ENCODE assay signal across 8 cellular contexts in genomic region chr6:2791124-2792050, GRCh38. TPM values are rescaled to one million over a fixed set of nuclear protein-coding genes. Genes with fewer than 3 reads are reported as not detected.
DNase-seq lines count a peak whose midpoint lies in the region; ATAC-seq and TF ChIP-seq lines count a peak whose summit lies in the region.

No MANE protein-coding gene starts in this region.

- H3K4me1 ChIP-seq in gastroesophageal sphincter (peaks cover 0 to 52% (median 9%) of the 10 kb centered on the region in 3 donors), neutrophil (ENCODE audit: control insufficient read depth in 1 of 2, insufficient read depth in 1 of 2, low read depth in 1 of 2, low read length in 1 of 2) (peaks cover 56 to 57% of the 10 kb centered on the region in 2 experiments), uterus (no peaks in the 10 kb centered on the region)

- no peaks in the 10 kb centered on the region for H3K27me3 ChIP-seq in gastroesophageal sphincter
- no peaks in the 10 kb centered on the region for H3K27me3 ChIP-seq in neutrophil
- no peaks in the 10 kb centered on the region for H3K27me3 ChIP-seq in uterus

- no peak for TF ChIP-seq POLR2A in gastroesophageal sphincter (IDR thresholded peaks at IDR 0.05)
- TF ChIP-seq POLR2A in uterus (IDR thresholded peaks at IDR 0.05) = no peak

- H3K4me3 Mint-ChIP-seq in activated CD8-positive, alpha-beta memory T cell treated with anti-CD3 and anti-CD28 coated beads, Interleukin-2, amount 10 ng/mL, durations not matched to agents 7 days and 5 days = no peak overlapping the region
- H3K4me3 Mint-ChIP-seq in activated naive CD4-positive, alpha-beta T cell treated with anti-CD3 and anti-CD28 coated beads, Interleukin-2, amount 10 ng/mL, durations not matched to agents 7 days and 5 days = no peak overlapping the region

- H3K27ac ChIP-seq in gastroesophageal sphincter = peak overlapping the region; percentile 73 to 92 (median 80)
- H3K27ac ChIP-seq in neutrophil = peak overlapping the region; percentile 90
- peak overlapping the region; percentile 70 to 85 for H3K27ac ChIP-seq in uterus

- CTCF ChIA-PET in activated CD8-positive, alpha-beta memory T cell treated with anti-CD3 and anti-CD28 coated beads, Interleukin-2, amount 10 ng/mL, durations not matched to agents 7 days and 5 days (lab: Charles Lee) = interaction anchor here (0.7 to 3.8 kb wide), 42 partner anchors 9 to 335 kb away, joined by 3 to 55 read pairs (median 5); partner anchors contain the start of genes MYLK4, SERPINB1 and WRNIP1
- CTCF ChIA-PET in activated naive CD4-positive, alpha-beta T cell treated with anti-CD3 and anti-CD28 coated beads, Interleukin-2, amount 10 ng/mL, durations not matched to agents 7 days and 5 days (lab: Charles Lee) = interaction anchor here (0.6 to 3.0 kb wide), 43 partner anchors 8 to 266 kb away, joined by 3 to 65 read pairs (median 5); partner anchors contain the start of gene SERPINB1

- no peak overlapping the region for H3K4me3 ChIP-seq in gastroesophageal sphincter
- H3K4me3 ChIP-seq in neutrophil (ENCODE audit: low read depth in 1 of 2, low read length in 1 of 2) = peak overlapping the region in 1 of 2 experiments; percentile 25
- H3K4me3 ChIP-seq in uterus = peak overlapping the region in 1 of 2 donors; percentile 2

- no peaks in the 10 kb centered on the region for H3K9me3 ChIP-seq in gastroesophageal sphincter
- H3K9me3 ChIP-seq in neutrophil = no peaks in the 10 kb centered on the region
- no peaks in the 10 kb centered on the region for H3K9me3 ChIP-seq in uterus

- 21 to 37% methylated on average over 8 to 12 of the region's 12 CpGs for WGBS in gastroesophageal sphincter (ENCODE audit: low coverage in 1 of 2), 2 donors

- TF ChIP-seq EP300 in gastroesophageal sphincter (IDR thresholded peaks at IDR 0.05) = no peak

- ATAC-seq in activated CD8-positive, alpha-beta memory T cell treated with anti-CD3 and anti-CD28 coated beads, Interleukin-2, amount 10 ng/mL, durations not matched to agents 7 days and 5 days = peak; percentile 82
- ATAC-seq in HG03460 (IDR thresholded peaks at IDR 0.05; ENCODE audit: unreplicated experiment) = peak; percentile 80
- peak; percentile 88 for ATAC-seq in gastroesophageal sphincter

- H3K4me1 Mint-ChIP-seq in activated CD8-positive, alpha-beta memory T cell treated with anti-CD3 and anti-CD28 coated beads, Interleukin-2, amount 10 ng/mL, durations not matched to agents 7 days and 5 days = peaks cover 37% of the 10 kb centered on the region
- H3K4me1 Mint-ChIP-seq in activated naive CD4-positive, alpha-beta T cell treated with anti-CD3 and anti-CD28 coated beads, Interleukin-2, amount 10 ng/mL, durations not matched to agents 7 days and 5 days = peaks cover 32% of the 10 kb centered on the region

- no peaks in the 10 kb centered on the region for H3K27me3 Mint-ChIP-seq in activated CD8-positive, alpha-beta memory T cell treated with anti-CD3 and anti-CD28 coated beads, Interleukin-2, amount 10 ng/mL, durations not matched to agents 7 days and 5 days
- H3K27me3 Mint-ChIP-seq in activated naive CD4-positive, alpha-beta T cell treated with anti-CD3 and anti-CD28 coated beads, Interleukin-2, amount 10 ng/mL, durations not matched to agents 7 days and 5 days = no peaks in the 10 kb centered on the region

- H3K36me3 ChIP-seq in gastroesophageal sphincter (peaks cover 0 to 15% of the 10 kb centered on the region in 2 donors), neutrophil (peaks cover 6% of the 10 kb centered on the region), uterus (no peaks in the 10 kb centered on the region)

- peak; percentile 86 for DNase-seq in activated CD8-positive, alpha-beta memory T cell treated with anti-CD3 and anti-CD28 coated beads, Interleukin-2, amount 10 ng/mL, durations not matched to agents 7 days and 5 days
- no peak for DNase-seq in activated CD8-positive, alpha-beta memory T cell treated with anti-CD3 and anti-CD28 coated beads, Interleukin-2, amount 50 U/mL, for 48 hours
- DNase-seq in OCI-M1 (lab: John Stamatoyannopoulos, UW) = peak; percentile 86
- DNase-seq in activated naive CD4-positive, alpha-beta T cell treated with anti-CD3 and anti-CD28 coated beads, Interleukin-2, amount 10 ng/mL, durations not matched to agents 7 days and 5 days = peak; percentile 76
- peak; percentile 59 to 62 for DNase-seq in uterus

- peak; percentile 61 to 88 (median 80) for TF ChIP-seq CTCF in gastroesophageal sphincter (IDR thresholded peaks at IDR 0.05)
- TF ChIP-seq CTCF in neutrophil (IDR thresholded peaks at IDR 0.05) = peak; percentile 64
- peak; percentile 64 to 85 (median 71) for TF ChIP-seq CTCF in uterus (IDR thresholded peaks at IDR 0.05)

- peaks cover 9% of the 10 kb centered on the region for H3K36me3 Mint-ChIP-seq in activated CD8-positive, alpha-beta memory T cell treated with anti-CD3 and anti-CD28 coated beads, Interleukin-2, amount 10 ng/mL, durations not matched to agents 7 days and 5 days
- peaks cover 13% of the 10 kb centered on the region for H3K36me3 Mint-ChIP-seq in activated naive CD4-positive, alpha-beta T cell treated with anti-CD3 and anti-CD28 coated beads, Interleukin-2, amount 10 ng/mL, durations not matched to agents 7 days and 5 days

- peak overlapping the region; percentile 76 for H3K27ac Mint-ChIP-seq in activated CD8-positive, alpha-beta memory T cell treated with anti-CD3 and anti-CD28 coated beads, Interleukin-2, amount 10 ng/mL, durations not matched to agents 7 days and 5 days
- no peak overlapping the region for H3K27ac Mint-ChIP-seq in activated naive CD4-positive, alpha-beta T cell treated with anti-CD3 and anti-CD28 coated beads, Interleukin-2, amount 10 ng/mL, durations not matched to agents 7 days and 5 days

- intact Hi-C loops in uterus (cut with DNase I; ENCODE audit: low total_unique reads) = no loop called here

- no peaks in the 10 kb centered on the region for H3K9me3 Mint-ChIP-seq in activated CD8-positive, alpha-beta memory T cell treated with anti-CD3 and anti-CD28 coated beads, Interleukin-2, amount 10 ng/mL, durations not matched to agents 7 days and 5 days (ENCODE audit: low read depth)
- H3K9me3 Mint-ChIP-seq in activated naive CD4-positive, alpha-beta T cell treated with anti-CD3 and anti-CD28 coated beads, Interleukin-2, amount 10 ng/mL, durations not matched to agents 7 days and 5 days = no peaks in the 10 kb centered on the region

RNA-seq across cellular contexts. Expression of gene WRNIP1, which starts 26.2 kb away (rescaled TPM):
- 10 to 100 TPM; 48.7 to 53.3 TPM for total RNA-seq in activated CD8-positive, alpha-beta memory T cell treated with anti-CD3 and anti-CD28 coated beads, Interleukin-2, amount 10 ng/mL, durations not matched to agents 7 days and 5 days
- total RNA-seq in gastroesophageal sphincter (10 to 100 TPM; 48.1 to 66.1 (median 57.1) TPM), uterus (10 to 100 TPM; 34.1 to 50.5 (median 41.7) TPM)

RNA-seq across cellular contexts. Expression of gene MYLK4, which starts 40.7 kb away (rescaled TPM):
- total RNA-seq in activated CD8-positive, alpha-beta memory T cell treated with anti-CD3 and anti-CD28 coated beads, Interleukin-2, amount 10 ng/mL, durations not matched to agents 7 days and 5 days = under 1 TPM; 0.18 to 0.23 TPM
- total RNA-seq in gastroesophageal sphincter (1 to 10 TPM in 1 of 4 donors, under 1 TPM in 3; 0.31 to 1.2 (median 0.56) TPM), uterus (1 to 10 TPM; 1.2 to 6.4 (median 1.3) TPM)

RNA-seq across cellular contexts. Expression of gene SERPINB1, which starts 50.3 kb away (rescaled TPM):
- total RNA-seq in activated CD8-positive, alpha-beta memory T cell treated with anti-CD3 and anti-CD28 coated beads, Interleukin-2, amount 10 ng/mL, durations not matched to agents 7 days and 5 days = 10 to 100 TPM; 55.2 to 65.7 TPM
- total RNA-seq in gastroesophageal sphincter (10 to 100 TPM; 24.8 to 79.0 (median 45.4) TPM), uterus (10 to 100 TPM in 2 of 4 donors, 1 to 10 TPM in 2; 7.7 to 28.2 (median 17.2) TPM)
